Comparison of ENCODE assay signal across 1 cellular context in the genomic region with DNA sequence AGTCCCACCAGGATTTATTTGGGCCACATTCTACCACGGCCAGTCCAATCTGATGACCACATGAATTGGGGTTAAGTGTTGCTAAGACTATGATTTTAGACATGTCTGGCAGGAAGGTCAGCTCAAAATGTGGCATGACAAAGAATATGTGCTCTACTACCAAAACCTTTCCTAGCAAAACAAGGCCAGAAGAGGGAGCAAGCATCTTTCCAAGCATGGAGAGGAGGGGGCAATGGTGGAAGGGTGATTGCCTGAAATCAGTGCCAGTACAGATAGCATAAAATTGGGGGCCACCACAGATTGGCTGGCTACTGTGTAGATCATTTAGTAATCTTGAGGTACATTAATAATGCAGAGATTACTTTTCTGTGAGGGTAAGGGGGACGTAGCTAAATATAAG.
TF ChIP-seq lines count a peak whose summit lies in the region.

No MANE protein-coding gene starts in this region.

TF ChIP-seq in GM12878, 131 proteins besides CTCF, POLR2A, EP300 and RAD21 (continued from another document):
- TF ChIP-seq, protein P1, sequence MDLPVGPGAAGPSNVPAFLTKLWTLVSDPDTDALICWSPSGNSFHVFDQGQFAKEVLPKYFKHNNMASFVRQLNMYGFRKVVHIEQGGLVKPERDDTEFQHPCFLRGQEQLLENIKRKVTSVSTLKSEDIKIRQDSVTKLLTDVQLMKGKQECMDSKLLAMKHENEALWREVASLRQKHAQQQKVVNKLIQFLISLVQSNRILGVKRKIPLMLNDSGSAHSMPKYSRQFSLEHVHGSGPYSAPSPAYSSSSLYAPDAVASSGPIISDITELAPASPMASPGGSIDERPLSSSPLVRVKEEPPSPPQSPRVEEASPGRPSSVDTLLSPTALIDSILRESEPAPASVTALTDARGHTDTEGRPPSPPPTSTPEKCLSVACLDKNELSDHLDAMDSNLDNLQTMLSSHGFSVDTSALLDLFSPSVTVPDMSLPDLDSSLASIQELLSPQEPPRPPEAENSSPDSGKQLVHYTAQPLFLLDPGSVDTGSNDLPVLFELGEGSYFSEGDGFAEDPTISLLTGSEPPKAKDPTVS (IDR thresholded peaks at IDR 0.05; ENCODE audit: low read depth, low read length): no peak
- no peak for TF ChIP-seq CBX5 (IDR thresholded peaks at IDR 0.05; ENCODE audit: low read depth)
- TF ChIP-seq TCF3 (IDR thresholded peaks at IDR 0.05; ENCODE audit: borderline replicate concordance, insufficient read depth, low read depth, low read length): no peak
- TF ChIP-seq NBN (IDR thresholded peaks at IDR 0.05): no peak
- no peak for TF ChIP-seq CREM (IDR thresholded peaks at IDR 0.05; ENCODE audit: low read depth)
- no peak for TF ChIP-seq MEF2B (IDR thresholded peaks at IDR 0.05; ENCODE audit: partially characterized antibody, poor library complexity, severe bottlenecking)
